ENCODE assay signal across 17 cellular contexts in genomic region chr14:76786556-76786955, GRCh38. TPM values are rescaled to one million over a fixed set of nuclear protein-coding genes. Genes with fewer than 3 reads are reported as not detected.
DNase-seq lines count a peak whose midpoint lies in the region; ATAC-seq and TF ChIP-seq lines count a peak whose summit lies in the region.
"Had no signal": no experiment of that assay in that cellular context is flagged by ENCODE, and none has a peak within 500 bp of the region (broad histone marks: within the 10 kb centered on the region; RNA-seq: fewer than 3 reads in every experiment).

No MANE protein-coding gene starts in this region.

- H3K9me3 Mint-ChIP-seq in osteocyte (ENCODE audit: unreplicated experiment), result peaks cover under 1% of the 10 kb centered on the region

- TF ChIP-seq CTCF in osteocyte (IDR thresholded peaks at IDR 0.05) (no peak), sigmoid colon (IDR thresholded peaks at IDR 0.05) (no peak)

- TF ChIP-seq EP300 in sigmoid colon (IDR thresholded peaks at IDR 0.05), result no peak

- no peaks in the 10 kb centered on the region for H3K27me3 ChIP-seq in sigmoid colon
- H3K27me3 ChIP-seq in HAP-1 (ENCODE audit: low read depth), result no peaks in the 10 kb centered on the region
- H3K27me3 ChIP-seq: BLaER1 treated with 17β-estradiol and CSF1 and Interleukin-3, amounts not matched to agents 10 nM and 100 nM had no signal

- no peaks in the 10 kb centered on the region for H3K27me3 Mint-ChIP-seq in osteocyte (ENCODE audit: unreplicated experiment)

- DNase-seq in DMS 273 (lab: John Stamatoyannopoulos, UW; ENCODE audit: unreplicated experiment) (peak; percentile 42), DMS 273 treated with DMSO at 0.1 percent for 48 hours (lab: John Stamatoyannopoulos, UW) (no peak), NCI-H524 (lab: John Stamatoyannopoulos, UW) (peak; percentile 94 to 99), cerebellar nuclear complex (lab: John Stamatoyannopoulos, UW) (peak; percentile 40 to 81), osteocyte (ENCODE audit: extremely low spot score, unreplicated experiment) (peak; percentile 46), sigmoid colon (no peak), HAP-1 (ENCODE audit: low spot score in 2 of 2) (no peak)
- DNase-seq: DMS153, Karpas-422, MM.1S, NCI-H1105, NCI-H1930, NCI-H526, PC-9 had no signal

- H3K4me3 ChIP-seq in sigmoid colon (no peak overlapping the region), HAP-1 (no peak overlapping the region)
- H3K4me3 ChIP-seq: BLaER1 treated with 17β-estradiol and CSF1 and Interleukin-3, amounts not matched to agents 10 nM and 100 nM; PC-9 had no signal

- H3K4me1 Mint-ChIP-seq in osteocyte (ENCODE audit: unreplicated experiment), result peaks cover 10% of the 10 kb centered on the region

- peaks cover 24 to 67% (median 38%) of the 10 kb centered on the region in 4 donors for H3K36me3 ChIP-seq in sigmoid colon
- peaks cover 46% of the 10 kb centered on the region for H3K36me3 ChIP-seq in HAP-1 (replicated peaks)

- ATAC-seq in HG02763 (IDR thresholded peaks at IDR 0.05; ENCODE audit: unreplicated experiment), result no peak

- in situ Hi-C loops in HAP-1 (cut with MboI; ENCODE audit: low sequenced_read_pairs), result no loop called here

- H3K36me3 Mint-ChIP-seq in osteocyte (ENCODE audit: unreplicated experiment), result peaks cover 34% of the 10 kb centered on the region

- H3K4me3 Mint-ChIP-seq in osteocyte (ENCODE audit: unreplicated experiment), result no peak overlapping the region

- no peak overlapping the region for H3K27ac ChIP-seq in sigmoid colon
- H3K27ac ChIP-seq: 22Rv1; BLaER1 treated with 17β-estradiol and CSF1 and Interleukin-3, amounts not matched to agents 10 nM and 100 nM; PC-9 had no signal

- no peaks in the 10 kb centered on the region for H3K9me3 ChIP-seq in sigmoid colon
- H3K9me3 ChIP-seq in HAP-1, result no peaks in the 10 kb centered on the region
- H3K9me3 ChIP-seq: BLaER1 treated with 17β-estradiol and CSF1 and Interleukin-3, amounts not matched to agents 10 nM and 100 nM had no signal

- intact Hi-C loops in sigmoid colon (cut with DNase I), result no loop called here

- H3K4me1 ChIP-seq in sigmoid colon (peaks cover 0 to 22% (median 6%) of the 10 kb centered on the region in 4 donors), HAP-1 (no peaks in the 10 kb centered on the region)

- TF ChIP-seq POLR2A in sigmoid colon (IDR thresholded peaks at IDR 0.05), result no peak

- WGBS in sigmoid colon, 2 donors, result 94 to 97% methylated on average over 2 of the region's 2 CpGs

- H3K27ac Mint-ChIP-seq in osteocyte (ENCODE audit: unreplicated experiment), result no peak overlapping the region

RNA-seq across cellular contexts. Expression of gene VASH1, which starts 25.3 kb away (rescaled TPM):
- total RNA-seq in osteocyte (18.9 and 19.5 TPM in 2 replicates), sigmoid colon (10 to 100 TPM in 1 of 4 donors, 1 to 10 TPM in 3; 3.0 to 13.0 (median 5.3) TPM)
- polyA plus RNA-seq in sigmoid colon, result 1 to 10 TPM; 3.0 to 7.7 (median 3.7) TPM

RNA-seq across cellular contexts. Expression of gene ANGEL1, which starts 26.1 kb away (rescaled TPM):
- 18.7 and 19.7 TPM in 2 replicates for total RNA-seq in osteocyte
- 10 to 100 TPM in 2 of 4 donors, 1 to 10 TPM in 2; 9.6 to 16.1 (median 10.8) TPM for total RNA-seq in sigmoid colon
- polyA plus RNA-seq in sigmoid colon, result 10 to 100 TPM in 1 of 3 donors, 1 to 10 TPM in 1, under 1 TPM in 1; 0.60 to 10.9 (median 1.4) TPM

RNA-seq across cellular contexts. Expression of gene LRRC74A, which starts 39.7 kb away (rescaled TPM):
- not detected in 2 replicates for total RNA-seq in osteocyte
- not detected for total RNA-seq in sigmoid colon
- polyA plus RNA-seq in sigmoid colon, result not detected
- total RNA-seq: PC-9 had no signal

Comparison
In these comparisons a context has a peak if more than half of its experiments do, and no peak if none do; other contexts are left out.
1. DNase-seq: peak in DMS 273 (single experiment), NCI-H524 (2 of 2), cerebellar nuclear complex (2 of 2) and osteocyte (single experiment); none in DMS 273 treated with DMSO at 0.1 percent for 48 hours (single experiment), sigmoid colon (single experiment) and HAP-1 (0 of 2).